ENCODE assay signal across 16 cellular contexts in genomic region chr17:68463211-68463990, GRCh38. TPM values are rescaled to one million over a fixed set of nuclear protein-coding genes. Genes with fewer than 3 reads are reported as not detected.
A peak's percentile ranks its signal among the peaks of the same experiment; 100 is the strongest.
DNase-seq lines count a peak whose midpoint lies in the region; ATAC-seq and TF ChIP-seq lines count a peak whose summit lies in the region.
"Had no signal": no experiment of that assay in that cellular context is flagged by ENCODE, and none has a peak within 500 bp of the region (broad histone marks: within the 10 kb centered on the region; RNA-seq: fewer than 3 reads in every experiment).

No MANE protein-coding gene starts in this region.

- H3K4me1 ChIP-seq in CD8-positive, alpha-beta T cell (ENCODE audit: insufficient read depth, low read length) = peaks cover 34% of the 10 kb centered on the region
- H3K4me1 ChIP-seq in upper lobe of left lung (peaks cover 18 to 34% (median 25%) of the 10 kb centered on the region in 4 donors), stomach (peaks cover 7 to 32% (median 11%) of the 10 kb centered on the region in 4 donors)
- H3K4me1 ChIP-seq: breast epithelium had no signal

- CTCF ChIA-PET in activated CD4-positive, alpha-beta T cell treated with anti-CD3 and anti-CD28 coated beads, Interleukin-2, amount 10 ng/mL, durations not matched to agents 7 days and 5 days (lab: Charles Lee) = interaction anchor here (0.7 to 1.4 kb wide), 3 partner anchors 25 to 263 kb away, joined by 3 to 4 read pairs (median 4); no protein-coding TSS in a partner anchor
- CTCF ChIA-PET in CD8-positive, alpha-beta T cell (lab: Charles Lee) = interaction anchor here (0.8 to 19.9 kb wide), 14 partner anchors 9 to 505 kb away, joined by 3 to 215 read pairs (median 4); no protein-coding TSS in a partner anchor
- CTCF ChIA-PET in activated CD4-positive, alpha-beta memory T cell treated with anti-CD3 and anti-CD28 coated beads, Interleukin-2, amount 10 ng/mL, durations not matched to agents 7 days and 5 days (lab: Charles Lee) = interaction anchor here (0.6 to 18.0 kb wide), 17 partner anchors 24 to 427 kb away, joined by 3 to 206 read pairs (median 4); no protein-coding TSS in a partner anchor

- peaks cover 59% of the 10 kb centered on the region for H3K4me1 Mint-ChIP-seq in activated CD4-positive, alpha-beta T cell treated with anti-CD3 and anti-CD28 coated beads, Interleukin-2, amount 10 ng/mL, durations not matched to agents 7 days and 5 days
- H3K4me1 Mint-ChIP-seq in CD8-positive, alpha-beta T cell (ENCODE audit: low read depth) = peaks cover 39% of the 10 kb centered on the region
- peaks cover 58% of the 10 kb centered on the region for H3K4me1 Mint-ChIP-seq in activated CD4-positive, alpha-beta memory T cell treated with anti-CD3 and anti-CD28 coated beads, Interleukin-2, amount 10 ng/mL, durations not matched to agents 7 days and 5 days
- H3K4me1 Mint-ChIP-seq in nephron progenitor cell = peaks cover 45% of the 10 kb centered on the region

- no peak for TF ChIP-seq POLR2A in upper lobe of left lung (IDR thresholded peaks at IDR 0.05)
- TF ChIP-seq POLR2A in stomach (IDR thresholded peaks at IDR 0.05) = no peak

- no peak for ATAC-seq in CD8-positive, alpha-beta T cell
- ATAC-seq in HG03280 (IDR thresholded peaks at IDR 0.05; ENCODE audit: unreplicated experiment) (no peak), upper lobe of left lung (ENCODE audit: low FRiP score in 2 of 2) (no peak)

- peak; percentile 23 for TF ChIP-seq CTCF in CD8-positive, alpha-beta T cell (IDR thresholded peaks at IDR 0.05)
- TF ChIP-seq CTCF in nephron progenitor cell (IDR thresholded peaks at IDR 0.05) (no peak), upper lobe of left lung (IDR thresholded peaks at IDR 0.05) (no peak), stomach (IDR thresholded peaks at IDR 0.05) (peak in 1 of 7 experiments; percentile 13)

- TF ChIP-seq EP300 in upper lobe of left lung (IDR thresholded peaks at IDR 0.05) (no peak), stomach (IDR thresholded peaks at IDR 0.05) (no peak)

- POLR2A ChIA-PET in activated CD4-positive, alpha-beta T cell treated with anti-CD3 and anti-CD28 coated beads, Interleukin-2, amount 10 ng/mL, durations not matched to agents 7 days and 5 days (lab: Charles Lee) = no interaction called here
- POLR2A ChIA-PET in CD8-positive, alpha-beta T cell (lab: Charles Lee) = no interaction called here
- POLR2A ChIA-PET in activated CD4-positive, alpha-beta memory T cell treated with anti-CD3 and anti-CD28 coated beads, Interleukin-2, amount 10 ng/mL, durations not matched to agents 7 days and 5 days (lab: Charles Lee) = interaction anchor here (0.9 to 12.1 kb wide), 5 partner anchors 22 to 282 kb away, joined by 3 to 255 read pairs (median 3); partner anchors contain the start of genes AMZ2, ARSG and SLC16A6

- intact Hi-C loops in CD8-positive, alpha-beta T cell (cut with DNase I, micrococcal nuclease) = loop anchor here (1.0 to 10.0 kb wide), 10 partner anchors 27 to 749 kb away; partner anchors contain the start of gene NOL11 (in 1 of the 2)
- intact Hi-C loops in stomach (cut with DNase I; ENCODE audit: low total_unique reads) = loop anchor here (10.0 kb wide), 1 partner anchor 289 kb away; no protein-coding TSS in a partner anchor

- no peaks in the 10 kb centered on the region for H3K36me3 Mint-ChIP-seq in activated CD4-positive, alpha-beta T cell treated with anti-CD3 and anti-CD28 coated beads, Interleukin-2, amount 10 ng/mL, durations not matched to agents 7 days and 5 days (ENCODE audit: low read depth)
- no peaks in the 10 kb centered on the region for H3K36me3 Mint-ChIP-seq in CD8-positive, alpha-beta T cell
- no peaks in the 10 kb centered on the region for H3K36me3 Mint-ChIP-seq in activated CD4-positive, alpha-beta memory T cell treated with anti-CD3 and anti-CD28 coated beads, Interleukin-2, amount 10 ng/mL, durations not matched to agents 7 days and 5 days (ENCODE audit: low read depth)
- no peaks in the 10 kb centered on the region for H3K36me3 Mint-ChIP-seq in nephron progenitor cell (ENCODE audit: low read depth)
- H3K36me3 Mint-ChIP-seq: activated naive CD4-positive, alpha-beta T cell treated with anti-CD3 and anti-CD28 coated beads, Interleukin-2, amount 50 U/mL, for 72 hours; naive thymus-derived CD4-positive, alpha-beta T cell; stimulated activated memory B cell treated with anti-CD40 and anti-IgM and Interleukin-4, amounts not matched to agents 10 μg/mL and 1 μg/mL and 100 μg/mL, for 72 hours; T-cell had no signal

- H3K36me3 ChIP-seq in CD8-positive, alpha-beta T cell (ENCODE audit: insufficient read depth, low read length) = no peaks in the 10 kb centered on the region
- no peaks in the 10 kb centered on the region for H3K36me3 ChIP-seq in upper lobe of left lung
- no peaks in the 10 kb centered on the region for H3K36me3 ChIP-seq in stomach
- H3K36me3 ChIP-seq: breast epithelium, esophagus muscularis mucosa, transverse colon had no signal

- H3K27ac ChIP-seq in CD8-positive, alpha-beta T cell (ENCODE audit: low read depth, low read length) = no peak overlapping the region
- H3K27ac ChIP-seq in upper lobe of left lung (no peak overlapping the region), stomach (no peak overlapping the region)
- H3K27ac ChIP-seq: breast epithelium, esophagus muscularis mucosa, transverse colon had no signal

- H3K27me3 Mint-ChIP-seq in activated CD4-positive, alpha-beta T cell treated with anti-CD3 and anti-CD28 coated beads, Interleukin-2, amount 10 ng/mL, durations not matched to agents 7 days and 5 days = peaks cover 11% of the 10 kb centered on the region
- H3K27me3 Mint-ChIP-seq in CD8-positive, alpha-beta T cell (ENCODE audit: low read depth) = no peaks in the 10 kb centered on the region
- peaks cover 12% of the 10 kb centered on the region for H3K27me3 Mint-ChIP-seq in activated CD4-positive, alpha-beta memory T cell treated with anti-CD3 and anti-CD28 coated beads, Interleukin-2, amount 10 ng/mL, durations not matched to agents 7 days and 5 days
- peaks cover 22% of the 10 kb centered on the region for H3K27me3 Mint-ChIP-seq in nephron progenitor cell (ENCODE audit: low read depth, poor library complexity)
- H3K27me3 Mint-ChIP-seq: stimulated activated memory B cell treated with anti-CD40 and anti-IgM and Interleukin-4, amounts not matched to agents 10 μg/mL and 1 μg/mL and 100 μg/mL, for 72 hours had no signal

- no peaks in the 10 kb centered on the region for H3K9me3 ChIP-seq in CD8-positive, alpha-beta T cell (ENCODE audit: low read length)
- H3K9me3 ChIP-seq in upper lobe of left lung (no peaks in the 10 kb centered on the region), stomach (no peaks in the 10 kb centered on the region)
- H3K9me3 ChIP-seq: breast epithelium, esophagus muscularis mucosa, transverse colon had no signal

- DNase-seq in activated CD4-positive, alpha-beta T cell treated with anti-CD3 and anti-CD28 coated beads, Interleukin-2, amount 10 ng/mL, durations not matched to agents 7 days and 5 days = no peak
- no peak for DNase-seq in activated CD4-positive, alpha-beta T cell treated with anti-CD3 and anti-CD28 coated beads, Interleukin-2, amount 50 U/mL, for 1 hour
- no peak for DNase-seq in CD8-positive, alpha-beta T cell
- DNase-seq in activated CD4-positive, alpha-beta memory T cell treated with anti-CD3 and anti-CD28 coated beads, Interleukin-2, amount 10 ng/mL, durations not matched to agents 7 days and 5 days = no peak
- no peak for DNase-seq in nephron progenitor cell
- no peak for DNase-seq in upper lobe of left lung
- DNase-seq in stomach = no peak

- H3K27me3 ChIP-seq in CD8-positive, alpha-beta T cell (ENCODE audit: insufficient read depth, low read length) = no peaks in the 10 kb centered on the region
- H3K27me3 ChIP-seq in upper lobe of left lung = no peaks in the 10 kb centered on the region
- H3K27me3 ChIP-seq in stomach = no peaks in the 10 kb centered on the region
- H3K27me3 ChIP-seq: breast epithelium, esophagus muscularis mucosa, transverse colon had no signal

- H3K9me3 Mint-ChIP-seq in activated CD4-positive, alpha-beta T cell treated with anti-CD3 and anti-CD28 coated beads, Interleukin-2, amount 10 ng/mL, durations not matched to agents 7 days and 5 days = no peaks in the 10 kb centered on the region
- no peaks in the 10 kb centered on the region for H3K9me3 Mint-ChIP-seq in CD8-positive, alpha-beta T cell
- no peaks in the 10 kb centered on the region for H3K9me3 Mint-ChIP-seq in activated CD4-positive, alpha-beta memory T cell treated with anti-CD3 and anti-CD28 coated beads, Interleukin-2, amount 10 ng/mL, durations not matched to agents 7 days and 5 days
- peaks cover 12% of the 10 kb centered on the region for H3K9me3 Mint-ChIP-seq in nephron progenitor cell
- H3K9me3 Mint-ChIP-seq: activated naive CD4-positive, alpha-beta T cell treated with anti-CD3 and anti-CD28 coated beads, Interleukin-2, amount 50 U/mL, for 72 hours; stimulated activated memory B cell treated with anti-CD40 and anti-IgM and Interleukin-4, amounts not matched to agents 10 μg/mL and 1 μg/mL and 100 μg/mL, for 72 hours; T-cell had no signal

- peak overlapping the region; percentile 95 for H3K27ac Mint-ChIP-seq in activated CD4-positive, alpha-beta T cell treated with anti-CD3 and anti-CD28 coated beads, Interleukin-2, amount 10 ng/mL, durations not matched to agents 7 days and 5 days
- no peak overlapping the region for H3K27ac Mint-ChIP-seq in CD8-positive, alpha-beta T cell
- peak overlapping the region; percentile 98 for H3K27ac Mint-ChIP-seq in activated CD4-positive, alpha-beta memory T cell treated with anti-CD3 and anti-CD28 coated beads, Interleukin-2, amount 10 ng/mL, durations not matched to agents 7 days and 5 days
- peak overlapping the region; percentile 31 for H3K27ac Mint-ChIP-seq in nephron progenitor cell
- H3K27ac Mint-ChIP-seq: stimulated activated memory B cell treated with anti-CD40 and anti-IgM and Interleukin-4, amounts not matched to agents 10 μg/mL and 1 μg/mL and 100 μg/mL, for 72 hours; T-cell had no signal

- WGBS in upper lobe of left lung, 2 donors = 47 to 54% methylated on average over 6 of the region's 6 CpGs
- WGBS in stomach, 5 donors = 48 to 53% (median 49%) methylated on average over 6 of the region's 6 CpGs

- H3K4me3 Mint-ChIP-seq in activated CD4-positive, alpha-beta T cell treated with anti-CD3 and anti-CD28 coated beads, Interleukin-2, amount 10 ng/mL, durations not matched to agents 7 days and 5 days = no peak overlapping the region
- H3K4me3 Mint-ChIP-seq in CD8-positive, alpha-beta T cell = no peak overlapping the region
- H3K4me3 Mint-ChIP-seq in activated CD4-positive, alpha-beta memory T cell treated with anti-CD3 and anti-CD28 coated beads, Interleukin-2, amount 10 ng/mL, durations not matched to agents 7 days and 5 days = no peak overlapping the region
- H3K4me3 Mint-ChIP-seq in nephron progenitor cell = no peak overlapping the region
- H3K4me3 Mint-ChIP-seq: stimulated activated memory B cell treated with anti-CD40 and anti-IgM and Interleukin-4, amounts not matched to agents 10 μg/mL and 1 μg/mL and 100 μg/mL, for 72 hours; T-cell had no signal

- no peak overlapping the region for H3K4me3 ChIP-seq in CD8-positive, alpha-beta T cell (ENCODE audit: low read depth, low read length)
- H3K4me3 ChIP-seq in upper lobe of left lung = no peak overlapping the region
- H3K4me3 ChIP-seq in stomach = no peak overlapping the region
- H3K4me3 ChIP-seq: breast epithelium, esophagus muscularis mucosa, lung, transverse colon had no signal

RNA-seq across cellular contexts. Expression of gene WIPI1, which starts 6.1 kb away (rescaled TPM):
- 10 to 100 TPM; 28.2 to 34.4 TPM for total RNA-seq in activated CD4-positive, alpha-beta T cell treated with anti-CD3 and anti-CD28 coated beads, Interleukin-2, amount 10 ng/mL, durations not matched to agents 7 days and 5 days
- 1 to 10 TPM; 2.4 to 2.5 TPM for total RNA-seq in CD8-positive, alpha-beta T cell
- total RNA-seq in activated CD4-positive, alpha-beta memory T cell treated with anti-CD3 and anti-CD28 coated beads, Interleukin-2, amount 10 ng/mL, durations not matched to agents 7 days and 5 days = 10 to 100 TPM; 60.0 to 62.7 TPM
- 100 to 1,000 TPM in 1 of 6 donors, 10 to 100 TPM in 5; 34.7 to 151 (median 44.4) TPM for total RNA-seq in upper lobe of left lung
- total RNA-seq in stomach = 10 to 100 TPM in 4 of 5 donors, 1 to 10 TPM in 1; 8.2 to 99.1 (median 76.3) TPM
- 10 to 100 TPM; 20.3 to 49.7 (median 35.3) TPM for polyA plus RNA-seq in stomach

RNA-seq across cellular contexts. Expression of gene PRKAR1A, which starts 48.8 kb away (rescaled TPM):
- total RNA-seq in activated CD4-positive, alpha-beta T cell treated with anti-CD3 and anti-CD28 coated beads, Interleukin-2, amount 10 ng/mL, durations not matched to agents 7 days and 5 days = 100 to 1,000 TPM; 200 to 203 TPM
- 10 to 100 TPM; 61.2 to 63.5 TPM for total RNA-seq in CD8-positive, alpha-beta T cell
- total RNA-seq in activated CD4-positive, alpha-beta memory T cell treated with anti-CD3 and anti-CD28 coated beads, Interleukin-2, amount 10 ng/mL, durations not matched to agents 7 days and 5 days = 100 to 1,000 TPM; 281 to 287 TPM
- 100 to 1,000 TPM; 161 to 490 (median 396) TPM for total RNA-seq in upper lobe of left lung
- 100 to 1,000 TPM in 3 of 5 donors, 10 to 100 TPM in 2; 22.6 to 323 (median 154) TPM for total RNA-seq in stomach
- polyA plus RNA-seq in stomach = 10 to 100 TPM; 38.9 to 89.5 (median 71.2) TPM
